Comparison of ENCODE assay signal across 7 cellular contexts in genomic region chr19:55255618-55256423, GRCh38. TPM values are rescaled to one million over a fixed set of nuclear protein-coding genes. Genes with fewer than 3 reads are reported as not detected.
DNase-seq lines count a peak whose midpoint lies in the region; ATAC-seq and TF ChIP-seq lines count a peak whose summit lies in the region.

No MANE protein-coding gene starts in this region.

- H3K9me3 Mint-ChIP-seq in neural crest cell: no peaks in the 10 kb centered on the region

- peak overlapping the region; percentile 98 for H3K4me3 Mint-ChIP-seq in neural crest cell

- no peaks in the 10 kb centered on the region for H3K27me3 Mint-ChIP-seq in neural crest cell (ENCODE audit: low read depth)

- H3K36me3 Mint-ChIP-seq in neural crest cell (ENCODE audit: low read depth): no peaks in the 10 kb centered on the region

- ATAC-seq in left cardiac atrium: no peak

- H3K27ac Mint-ChIP-seq in neural crest cell (ENCODE audit: unreplicated experiment): peak overlapping the region; percentile 45

- no peak for TF ChIP-seq CTCF in neural crest cell (conservative IDR thresholded peaks at IDR 0.05)

- H3K4me1 Mint-ChIP-seq in neural crest cell: peaks cover 50% of the 10 kb centered on the region

- intact Hi-C loops in left cardiac atrium (cut with DNase I): no loop called here

- peak; percentile 60 for DNase-seq in GM19238 (ENCODE audit: insufficient read length, low spot score)
- DNase-seq in T follicular helper cell (ENCODE audit: low read depth): peak; percentile 18
- peak; percentile 38 for DNase-seq in central memory CD4-positive, alpha-beta T cell
- no peak for DNase-seq in neural crest cell (ENCODE audit: low read depth, low spot score)
- no peak for DNase-seq in H4 (ENCODE audit: low spot score)
- no peak for DNase-seq in amniotic stem cell (lab: John Stamatoyannopoulos, UW)
- DNase-seq in left cardiac atrium: no peak

RNA-seq across cellular contexts. Expression of gene PPP6R1, which starts 3.0 kb away (rescaled TPM):
- 71.2 and 73.1 TPM in 2 replicates for total RNA-seq in neural crest cell
- 29.7 and 31.8 TPM in 2 replicates for total RNA-seq in H4 (2014; rRNA removed; shearing (Covaris generic))
- 10 to 100 TPM; 37.8 to 42.4 TPM for total RNA-seq in left cardiac atrium

RNA-seq across cellular contexts. Expression of gene HSPBP1, which starts 24.1 kb away (rescaled TPM):
- total RNA-seq in neural crest cell (53.8 and 54.7 TPM in 2 replicates), left cardiac atrium (10 to 100 TPM; 26.4 to 35.8 TPM)
- total RNA-seq in H4 (2014; rRNA removed; shearing (Covaris generic)): 57.7 and 65.2 TPM in 2 replicates

RNA-seq across cellular contexts. Expression of gene TMEM86B, which starts 27.3 kb away (rescaled TPM):
- 4.9 and 5.8 TPM in 2 replicates for total RNA-seq in neural crest cell
- total RNA-seq in H4 (2014; rRNA removed; shearing (Covaris generic)): 0.81 TPM in 1 of 2 replicates, not detected in the other
- 1 to 10 TPM; 1.2 to 1.4 TPM for total RNA-seq in left cardiac atrium

RNA-seq across cellular contexts. Expression of gene BRSK1, which starts 28.0 kb away (rescaled TPM):
- total RNA-seq in neural crest cell (50.0 and 50.7 TPM in 2 replicates), left cardiac atrium (10 to 100 TPM in 1 of 2 donors, 1 to 10 TPM in 1; 9.1 to 19.5 TPM)
- total RNA-seq in H4 (2014; rRNA removed; shearing (Covaris generic)): 4.6 and 13.1 TPM in 2 replicates

RNA-seq across cellular contexts. Expression of gene PTPRH, which starts 46.5 kb away (rescaled TPM):
- total RNA-seq in neural crest cell: 1.2 and 2.0 TPM in 2 replicates
- total RNA-seq in H4 (2014; rRNA removed; shearing (Covaris generic)): 3.8 and 5.5 TPM in 2 replicates
- 1 to 10 TPM in 1 of 2 donors, under 1 TPM in 1; 0.74 to 1.5 TPM for total RNA-seq in left cardiac atrium

Comparison
In these comparisons a context has a peak if more than half of its experiments do, and no peak if none do; other contexts are left out.
1. DNase-seq: peak in GM19238 (single experiment), T follicular helper cell (single experiment) and central memory CD4-positive, alpha-beta T cell (single experiment); none in neural crest cell (single experiment), H4 (single experiment), amniotic stem cell (single experiment) and left cardiac atrium (single experiment).